ENCODE assay signal across 21 cellular contexts in genomic region chr3:145649368-145649887, GRCh38.
DNase-seq lines count a peak whose midpoint lies in the region; ATAC-seq, FAIRE-seq and TF ChIP-seq lines count a peak whose summit lies in the region.
"Had no signal": no experiment of that assay in that cellular context is flagged by ENCODE, and none has a peak within 500 bp of the region (broad histone marks: within the 10 kb centered on the region; RNA-seq: fewer than 3 reads in every experiment).

No MANE protein-coding gene starts in this region.

- no TSS peak for BruUV-seq in HepG2 (replicated peaks; lab: Mats Ljungman, UMichigan)

- no peak overlapping the region for H2AFZ ChIP-seq in HepG2 (ENCODE audit: low read length)

- H4K20me1 ChIP-seq in HepG2 (ENCODE audit: insufficient read depth, low read length): no peaks in the 10 kb centered on the region
- H4K20me1 ChIP-seq: BLaER1 had no signal

- TF ChIP-seq POLR2A in HepG2 (IDR thresholded peaks at IDR 0.05; ENCODE audit: insufficient read depth in 1 of 2, low read depth in 2 of 2, low read length in 2 of 2): no peak

- peaks cover 24% of the 10 kb centered on the region for H3K4me1 ChIP-seq in HepG2 (ENCODE audit: insufficient read depth, low read length)
- H3K4me1 ChIP-seq: BLaER1, Caco-2 had no signal

- intact Hi-C loops in HepG2 (cut with micrococcal nuclease; ENCODE audit: unreplicated experiment): loop anchor here (1.0 kb wide), 1 partner anchor 9 kb away; no protein-coding TSS in a partner anchor

- in situ Hi-C loops in HepG2 (cut with HindIII; ENCODE audit: extremely low pct_ligation_motif_present, low pct_unique_long_range_greater_than_20kb): no loop called here

- no peaks in the 10 kb centered on the region for H3K9me3 ChIP-seq in HepG2 (ENCODE audit: low read length)
- H3K9me3 ChIP-seq: BLaER1, Caco-2 had no signal

- H3K79me2 ChIP-seq in HepG2 (ENCODE audit: insufficient read depth, low read length): no peaks in the 10 kb centered on the region

- DNase-seq in DMS53 (lab: John Stamatoyannopoulos, UW) (peak; percentile 5), DMS53 treated with DMSO at 0.1 percent for 48 hours (lab: John Stamatoyannopoulos, UW; ENCODE audit: unreplicated experiment) (no peak), fibroblast of pulmonary artery (ENCODE audit: low read depth) (peak; percentile 2), HepG2 (ENCODE audit: low spot score) (peak; percentile 81), SKM-1 (lab: John Stamatoyannopoulos, UW; ENCODE audit: unreplicated experiment) (no peak), hypothalamus (lab: John Stamatoyannopoulos, UW) (no peak), T-helper 2 cell (no peak)
- DNase-seq: CD4-positive, CD25-positive, alpha-beta regulatory T cell; CD8-positive, alpha-beta T cell; DMS153; DMS79 treated with DMSO at 0.1 percent for 48 hours; GF-D8; GOT3; H7; HCEC 1CT had no signal

- TF ChIP-seq RAD21 in HepG2 (CRISPR knock-in tag; IDR thresholded peaks at IDR 0.05): no peak

- H3K4me3 ChIP-seq in fibroblast of pulmonary artery (replicated peaks; ENCODE audit: low read depth, low read length) (no peak overlapping the region), HepG2 (replicated peaks in 1 of 3; ENCODE audit: insufficient read depth in 1 of 3, low read depth in 2 of 3, low read length in 3 of 3) (no peak overlapping the region; a peak in 1 of 6 replicates)
- H3K4me3 ChIP-seq: BLaER1 had no signal

- H3K27ac ChIP-seq in HepG2 (ENCODE audit: extremely low read length, insufficient read depth, low read length): peak overlapping the region; percentile 48
- H3K27ac ChIP-seq: 22Rv1, BLaER1, C4-2B had no signal

- CTCF ChIA-PET in HepG2 (lab: Yijun Ruan, JAX; ENCODE audit: low intra/inter-chr PET ratio, low total read pairs): no interaction called here

- ATAC-seq in HepG2 (peak; percentile 99), GM18873 (IDR thresholded peaks at IDR 0.05; ENCODE audit: low FRiP score, unreplicated experiment) (no peak)
- ATAC-seq: CD8-positive, alpha-beta T cell had no signal

- H3K4me2 ChIP-seq in HepG2 (ENCODE audit: low read depth, low read length): peak overlapping the region; percentile 25
- H3K4me2 ChIP-seq: BLaER1 had no signal

- no peaks in the 10 kb centered on the region for H3K27me3 ChIP-seq in HepG2 (ENCODE audit: control insufficient read depth in 1 of 2, insufficient read depth in 2 of 2, low read length in 2 of 2)
- H3K27me3 ChIP-seq: BLaER1 had no signal

- POLR2A ChIA-PET in HepG2 (lab: Yijun Ruan, JAX): no interaction called here

- TF ChIP-seq CTCF in fibroblast of pulmonary artery (IDR thresholded peaks at IDR 0.05; ENCODE audit: low read length, missing control alignments) (no peak), HepG2 (CRISPR knock-in tag; IDR thresholded peaks at IDR 0.05) (no peak)

- H3K36me3 ChIP-seq in HepG2 (replicated peaks in 1 of 2; ENCODE audit: control insufficient read depth in 1 of 2, insufficient read depth in 2 of 2, low read length in 2 of 2): no peaks in the 10 kb centered on the region
- H3K36me3 ChIP-seq: BLaER1 had no signal

- 47% methylated on average over 8 of the region's 8 CpGs for WGBS in HepG2 (ENCODE audit: low lambda C conversion rate)

- TF ChIP-seq EP300 in HepG2 (IDR thresholded peaks at IDR 0.05; ENCODE audit: low read depth in 2 of 2, low read length in 2 of 2): peak in 1 of 2 experiments; percentile 74; a peak in 2 of 4 replicates
- peak; percentile 35; the same call in 1 of the 2 replicates for TF ChIP-seq EP300 in HepG2 (CRISPR knock-in tag; IDR thresholded peaks at IDR 0.05; ENCODE audit: borderline replicate concordance)

- no peak overlapping the region for H3K9ac ChIP-seq in HepG2 (ENCODE audit: insufficient read depth, low read depth, low read length)
- H3K9ac ChIP-seq: BLaER1 had no signal

- FAIRE-seq in HepG2 (lab: Jason Lieb, UNC): peak; percentile 83
- FAIRE-seq: GM12891 had no signal

TF ChIP-seq in HepG2, 621 proteins besides CTCF, POLR2A, EP300 and RAD21 (continues in another document):
- TF ChIP-seq HHEX (CRISPR knock-in tag; IDR thresholded peaks at IDR 0.05) (no peak), ZNF775 (CRISPR knock-in tag; IDR thresholded peaks at IDR 0.05; ENCODE audit: borderline replicate concordance) (no peak), CCDC6 (CRISPR knock-in tag; IDR thresholded peaks at IDR 0.05) (peak; percentile 55; the same call in 1 of the 2 replicates), ZNF281 (CRISPR knock-in tag; IDR thresholded peaks at IDR 0.05; ENCODE audit: borderline replicate concordance) (0 out of 2 replicates have a peak, but pooled peaks have one; percentile 6), ZNF142 (CRISPR knock-in tag; IDR thresholded peaks at IDR 0.05) (no peak), GMEB2 (CRISPR knock-in tag; IDR thresholded peaks at IDR 0.05; ENCODE audit: low read depth) (no peak), ZFP36L2 (CRISPR knock-in tag; IDR thresholded peaks at IDR 0.05) (no peak), ZFP1 (CRISPR knock-in tag; IDR thresholded peaks at IDR 0.05) (0 out of 2 replicates have a peak, but pooled peaks have one; percentile 18), ZKSCAN8 (CRISPR knock-in tag; IDR thresholded peaks at IDR 0.05; ENCODE audit: borderline replicate concordance) (no peak), ZMYM4 (CRISPR knock-in tag; IDR thresholded peaks at IDR 0.05) (peak; percentile 83), PHF5A (CRISPR knock-in tag; IDR thresholded peaks at IDR 0.05; ENCODE audit: low read depth, unreplicated experiment) (no peak), TCF7L2 (IDR thresholded peaks at IDR 0.05; ENCODE audit: low read depth, low read length) (no peak)

Comparison
In these comparisons a context has a peak if more than half of its experiments do, and no peak if none do; other contexts are left out.
1. DNase-seq: peak in DMS53 (single experiment), fibroblast of pulmonary artery (single experiment) and HepG2 (single experiment); none in DMS53 treated with DMSO at 0.1 percent for 48 hours (single experiment), SKM-1 (single experiment), hypothalamus (0 of 51) and T-helper 2 cell (0 of 5).